Comparison of ENCODE assay signal across 8 cellular contexts in genomic region chr17:8162997-8163977, GRCh38. TPM values are rescaled to one million over a fixed set of nuclear protein-coding genes. Genes with fewer than 3 reads are reported as not detected.
DNase-seq lines count a peak whose midpoint lies in the region; ATAC-seq, FAIRE-seq and TF ChIP-seq lines count a peak whose summit lies in the region.

No MANE protein-coding gene starts in this region.

- H3K27ac Mint-ChIP-seq in activated CD4-positive, alpha-beta memory T cell treated with anti-CD3 and anti-CD28 coated beads, Interleukin-2, amount 10 ng/mL, durations not matched to agents 7 days and 5 days, result peak overlapping the region; percentile 98

- peaks cover 51 to 61% (median 55%) of the 10 kb centered on the region in 10 experiments for H3K4me1 ChIP-seq in BLaER1 treated with 17β-estradiol and CSF1 and Interleukin-3, amounts not matched to agents 10 nM and 100 nM
- H3K4me1 ChIP-seq in pancreas, result peaks cover 17 to 24% (median 17%) of the 10 kb centered on the region in 3 donors

- 11 to 23% methylated on average over 26 to 55 of the region's 55 CpGs for WGBS in pancreas, 2 donors

- H3K4me3 Mint-ChIP-seq in activated CD4-positive, alpha-beta memory T cell treated with anti-CD3 and anti-CD28 coated beads, Interleukin-2, amount 10 ng/mL, durations not matched to agents 7 days and 5 days, result peak overlapping the region; percentile 76

- intact Hi-C loops in pancreas (cut with DNase I), result loop anchor here in 1 of 3 donors (5.0 kb wide), 1 partner anchor 36 kb away; no protein-coding TSS in a partner anchor

- no peak for FAIRE-seq in pancreas (lab: Jason Lieb, UNC)

- peaks cover 10 to 37% (median 26%) of the 10 kb centered on the region in 11 experiments; a peak in 17 of 22 replicates for H4K20me1 ChIP-seq in BLaER1 treated with 17β-estradiol and CSF1 and Interleukin-3, amounts not matched to agents 10 nM and 100 nM

- H3K9ac ChIP-seq in BLaER1 treated with 17β-estradiol and CSF1 and Interleukin-3, amounts not matched to agents 10 nM and 100 nM, result peak overlapping the region; percentile 96 to 100 (median 99)

- H3K4me2 ChIP-seq in BLaER1 treated with 17β-estradiol and CSF1 and Interleukin-3, amounts not matched to agents 10 nM and 100 nM, result peak overlapping the region; percentile 82 to 100 (median 95)

- no peaks in the 10 kb centered on the region for H3K9me3 Mint-ChIP-seq in activated CD4-positive, alpha-beta memory T cell treated with anti-CD3 and anti-CD28 coated beads, Interleukin-2, amount 10 ng/mL, durations not matched to agents 7 days and 5 days

- no peaks in the 10 kb centered on the region for H3K27me3 ChIP-seq in BLaER1 treated with 17β-estradiol and CSF1 and Interleukin-3, amounts not matched to agents 10 nM and 100 nM
- no peaks in the 10 kb centered on the region for H3K27me3 ChIP-seq in pancreas

- peak overlapping the region; percentile 93 to 100 (median 98) for H3K27ac ChIP-seq in BLaER1 treated with 17β-estradiol and CSF1 and Interleukin-3, amounts not matched to agents 10 nM and 100 nM
- H3K27ac ChIP-seq in pancreas, result peak overlapping the region; percentile 82 to 99 (median 96)

- no peak for DNase-seq in activated CD4-positive, alpha-beta memory T cell treated with anti-CD3 and anti-CD28 coated beads, Interleukin-2, amount 10 ng/mL, durations not matched to agents 7 days and 5 days
- DNase-seq in foreskin fibroblast, result peak in 1 of 2 donors; percentile 23
- peak in 4 of 6 donors; percentile 49 to 81 (median 56) for DNase-seq in pancreas
- DNase-seq in stimulated activated CD4-positive, alpha-beta T cell treated with anti-CD3 and anti-CD28 coated beads, Interleukin-4, amount 100 ng/mL, for 24 hours, result no peak

- ATAC-seq in HG03039 (IDR thresholded peaks at IDR 0.05; ENCODE audit: unreplicated experiment) (peak; percentile 9), pancreas (peak in 3 of 4 donors; percentile 8 to 28 (median 22)), GM21723 (IDR thresholded peaks at IDR 0.05; ENCODE audit: unreplicated experiment) (no peak), HG03139 (IDR thresholded peaks at IDR 0.05; ENCODE audit: unreplicated experiment) (no peak)

- peaks cover 33% of the 10 kb centered on the region for H3K36me3 Mint-ChIP-seq in activated CD4-positive, alpha-beta memory T cell treated with anti-CD3 and anti-CD28 coated beads, Interleukin-2, amount 10 ng/mL, durations not matched to agents 7 days and 5 days (ENCODE audit: low read depth)

- peaks cover 13 to 26% (median 21%) of the 10 kb centered on the region in 11 experiments; a peak in 20 of 22 replicates for H3K36me3 ChIP-seq in BLaER1 treated with 17β-estradiol and CSF1 and Interleukin-3, amounts not matched to agents 10 nM and 100 nM
- no peaks in the 10 kb centered on the region for H3K36me3 ChIP-seq in pancreas

- POLR2A ChIA-PET in activated CD4-positive, alpha-beta memory T cell treated with anti-CD3 and anti-CD28 coated beads, Interleukin-2, amount 10 ng/mL, durations not matched to agents 7 days and 5 days (lab: Charles Lee), result interaction anchor here (0.7 to 16.5 kb wide), 24 partner anchors 9 to 321 kb away, joined by 3 to 653 read pairs (median 6); partner anchors contain the start of genes BORCS6, CNTROB, CTC1 and HES7

- H3K9me3 ChIP-seq in BLaER1 treated with 17β-estradiol and CSF1 and Interleukin-3, amounts not matched to agents 10 nM and 100 nM (replicated peaks in 1 of 11), result no peaks in the 10 kb centered on the region
- no peaks in the 10 kb centered on the region for H3K9me3 ChIP-seq in pancreas

- CTCF ChIA-PET in activated CD4-positive, alpha-beta memory T cell treated with anti-CD3 and anti-CD28 coated beads, Interleukin-2, amount 10 ng/mL, durations not matched to agents 7 days and 5 days (lab: Charles Lee), result interaction anchor here (0.8 to 1.3 kb wide), 7 partner anchors 10 to 69 kb away, joined by 3 to 5 read pairs (median 3); no protein-coding TSS in a partner anchor

- no peak for TF ChIP-seq CTCF in foreskin fibroblast (IDR thresholded peaks at IDR 0.05; ENCODE audit: low read depth, low read length)
- TF ChIP-seq CTCF in pancreas (IDR thresholded peaks at IDR 0.05), result no peak

- peaks cover 57% of the 10 kb centered on the region for H3K4me1 Mint-ChIP-seq in activated CD4-positive, alpha-beta memory T cell treated with anti-CD3 and anti-CD28 coated beads, Interleukin-2, amount 10 ng/mL, durations not matched to agents 7 days and 5 days

- H3K27me3 Mint-ChIP-seq in activated CD4-positive, alpha-beta memory T cell treated with anti-CD3 and anti-CD28 coated beads, Interleukin-2, amount 10 ng/mL, durations not matched to agents 7 days and 5 days, result no peaks in the 10 kb centered on the region

- H3K4me3 ChIP-seq in BLaER1 treated with 17β-estradiol and CSF1 and Interleukin-3, amounts not matched to agents 10 nM and 100 nM, result peak overlapping the region; percentile 92 to 100 (median 100)
- peak overlapping the region; percentile 63 to 98 for H3K4me3 ChIP-seq in foreskin fibroblast (ENCODE audit: low read depth in 1 of 2, low read length in 2 of 2)
- H3K4me3 ChIP-seq in pancreas, result peak overlapping the region in 3 of 4 donors; percentile 99 to 100 (median 99)

RNA-seq across cellular contexts. Expression of gene VAMP2, which starts 0.5 kb away (rescaled TPM):
- total RNA-seq in activated CD4-positive, alpha-beta memory T cell treated with anti-CD3 and anti-CD28 coated beads, Interleukin-2, amount 10 ng/mL, durations not matched to agents 7 days and 5 days, result 10 to 100 TPM; 75.2 to 79.1 TPM
- 10 to 100 TPM; 19.5 to 35.7 (median 29.6) TPM for total RNA-seq in pancreas
- polyA plus RNA-seq in pancreas, result 10 to 100 TPM; 29.8 to 82.0 TPM

RNA-seq across cellular contexts. Expression of gene PER1, which starts 11.1 kb away (rescaled TPM):
- total RNA-seq in activated CD4-positive, alpha-beta memory T cell treated with anti-CD3 and anti-CD28 coated beads, Interleukin-2, amount 10 ng/mL, durations not matched to agents 7 days and 5 days, result 10 to 100 TPM; 53.5 to 56.6 TPM
- total RNA-seq in pancreas, result 100 to 1,000 TPM in 2 of 6 donors, 10 to 100 TPM in 4; 17.5 to 105 (median 67.6) TPM
- polyA plus RNA-seq in pancreas, result 100 to 1,000 TPM; 107 to 158 TPM

RNA-seq across cellular contexts. Expression of gene TMEM107, which starts 12.9 kb away (rescaled TPM):
- total RNA-seq in activated CD4-positive, alpha-beta memory T cell treated with anti-CD3 and anti-CD28 coated beads, Interleukin-2, amount 10 ng/mL, durations not matched to agents 7 days and 5 days, result 10 to 100 TPM; 49.7 to 53.9 TPM
- total RNA-seq in pancreas, result 10 to 100 TPM in 1 of 6 donors, 1 to 10 TPM in 5; 5.2 to 10.2 (median 6.3) TPM
- polyA plus RNA-seq in pancreas, result 10 to 100 TPM in 1 of 2 donors, 1 to 10 TPM in 1; 5.7 to 11.1 TPM

RNA-seq across cellular contexts. Expression of gene BORCS6, which starts 26.7 kb away (rescaled TPM):
- total RNA-seq in activated CD4-positive, alpha-beta memory T cell treated with anti-CD3 and anti-CD28 coated beads, Interleukin-2, amount 10 ng/mL, durations not matched to agents 7 days and 5 days, result 10 to 100 TPM; 16.3 to 17.0 TPM
- 10 to 100 TPM in 1 of 6 donors, 1 to 10 TPM in 5; 4.9 to 10.4 (median 6.9) TPM for total RNA-seq in pancreas
- 1 to 10 TPM; 4.5 to 6.1 TPM for polyA plus RNA-seq in pancreas

RNA-seq across cellular contexts. Expression of gene HES7, which starts 39.4 kb away (rescaled TPM):
- total RNA-seq in activated CD4-positive, alpha-beta memory T cell treated with anti-CD3 and anti-CD28 coated beads, Interleukin-2, amount 10 ng/mL, durations not matched to agents 7 days and 5 days, result 1 to 10 TPM; 1.4 to 1.5 TPM
- total RNA-seq in pancreas, result not detected
- under 1 TPM; 0.08 to 0.16 TPM for polyA plus RNA-seq in pancreas

Comparison
In these comparisons a context has a peak if more than half of its experiments do, and no peak if none do; other contexts are left out.
1. ATAC-seq: peak in HG03039 (single experiment) and pancreas (3 of 4); none in GM21723 (single experiment) and HG03139 (single experiment).
2. DNase-seq: peak in pancreas (4 of 6); none in activated CD4-positive, alpha-beta memory T cell treated with anti-CD3 and anti-CD28 coated beads, Interleukin-2, amount 10 ng/mL, durations not matched to agents 7 days and 5 days (single experiment) and stimulated activated CD4-positive, alpha-beta T cell treated with anti-CD3 and anti-CD28 coated beads, Interleukin-4, amount 100 ng/mL, for 24 hours (single experiment).
3. RNA of gene TMEM107, which starts 12.9 kb away (total RNA-seq): 49.7 to 53.9 TPM in activated CD4-positive, alpha-beta memory T cell treated with anti-CD3 and anti-CD28 coated beads, Interleukin-2, amount 10 ng/mL, durations not matched to agents 7 days and 5 days; 5.2 to 10.2 TPM in pancreas; every median in the first group is over 4 times any median in the second.
4. Peak in every context shown above with its lines, with median percentiles within 50 percentile points of each other: H3K4me3 ChIP-seq.